Comparison of ENCODE assay signal across 8 cellular contexts in the genomic region with DNA sequence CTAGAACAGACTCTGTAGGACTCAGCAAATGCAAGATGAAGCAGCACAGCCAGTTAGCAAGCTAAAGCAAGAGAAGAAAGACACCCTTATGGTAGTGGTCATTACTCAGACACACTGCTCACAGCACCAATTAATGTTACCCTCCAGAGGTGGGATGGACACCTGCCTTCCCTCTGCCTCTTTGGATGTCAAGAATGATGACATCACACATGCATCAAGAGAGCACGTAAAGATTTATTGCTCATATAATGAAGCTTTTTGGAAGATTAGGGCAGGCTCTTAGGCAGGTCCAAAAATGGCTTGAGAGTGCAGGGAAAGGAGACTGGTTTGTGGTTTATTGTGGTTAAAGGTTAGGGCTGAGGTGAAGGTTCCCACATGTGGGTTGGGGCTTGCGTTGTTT.
"Had no signal": no experiment of that assay in that cellular context is flagged by ENCODE, and none has a peak within 500 bp of the region (broad histone marks: within the 10 kb centered on the region; RNA-seq: fewer than 3 reads in every experiment).

No MANE protein-coding gene starts in this region.

- H3K4me3 ChIP-seq: GM23338 had no signal

- H3K4me2 ChIP-seq: GM23338 had no signal

- H3K27ac ChIP-seq: HL-60 had no signal

- H2AFZ ChIP-seq: GM23338 had no signal

- FAIRE-seq: H1, H54, HTR-8/SVneo had no signal

- DNase-seq: H9, HCEC 1CT, KBM-7 had no signal

- ATAC-seq: GM23338 had no signal
